ENCODE assay signal across 8 cellular contexts in the genomic region with DNA sequence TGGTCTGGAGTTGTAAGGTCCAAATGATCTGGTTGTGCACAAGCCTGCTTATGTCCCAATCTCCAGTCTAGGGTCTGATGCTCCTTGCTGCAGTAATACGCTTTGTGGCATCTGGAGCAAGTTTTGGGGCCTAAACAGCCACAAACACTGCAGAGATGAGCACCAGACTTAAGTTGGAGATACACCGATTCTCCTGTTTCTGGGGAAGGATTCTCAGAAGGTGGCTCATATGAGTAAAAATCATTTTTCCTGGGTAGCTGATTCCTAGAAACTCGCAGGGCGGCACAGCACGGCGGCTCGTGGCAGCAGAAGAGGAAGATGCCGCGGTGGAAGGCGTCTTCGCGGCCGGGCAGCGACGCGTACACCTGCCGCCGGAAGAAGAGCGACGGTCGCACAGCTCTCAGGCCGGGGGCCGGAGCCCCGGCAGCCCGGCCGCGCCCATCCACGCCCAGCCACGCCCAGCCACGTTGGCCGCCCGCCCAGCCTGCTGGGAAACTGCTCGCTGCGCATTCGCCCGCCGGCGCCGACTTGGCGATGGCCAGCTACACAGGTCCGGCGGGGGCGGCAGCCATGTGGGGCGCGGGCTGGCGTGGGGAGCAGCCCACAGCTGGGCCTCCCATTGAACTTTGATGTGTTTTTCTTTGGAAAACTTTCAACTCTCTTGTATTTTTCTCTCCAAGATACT.
A peak's percentile ranks its signal among the peaks of the same experiment; 100 is the strongest.
DNase-seq lines count a peak whose midpoint lies in the region; ATAC-seq lines count a peak whose summit lies in the region.

No MANE protein-coding gene starts in this region.

- peaks cover 4% of the 10 kb centered on the region for H3K4me1 ChIP-seq in adipocyte (ENCODE audit: control insufficient read depth, insufficient read depth, low read length)

- ATAC-seq in GM19023 (IDR thresholded peaks at IDR 0.05; ENCODE audit: unreplicated experiment) = peak; percentile 98
- ATAC-seq in HG03095 (IDR thresholded peaks at IDR 0.05; ENCODE audit: unreplicated experiment) = peak; percentile 98

- H3K9me3 ChIP-seq in adipocyte (ENCODE audit: control insufficient read depth, low read length) = no peaks in the 10 kb centered on the region

- no peak overlapping the region for H3K9ac ChIP-seq in adipocyte (ENCODE audit: low read length)

- DNase-seq in COLO829 (ENCODE audit: low spot score) = peak; percentile 23
- peak; percentile 68 for DNase-seq in NCI-H526 treated with DMSO at 0.1 percent for 48 hours (lab: John Stamatoyannopoulos, UW)
- DNase-seq in adipocyte (ENCODE audit: low read depth) = peak; percentile 28
- peak; percentile 40 for DNase-seq in inferior parietal cortex (ENCODE audit: extremely low spot score)
- DNase-seq in stimulated activated CD4-positive, alpha-beta T cell treated with anti-CD3 and anti-CD28 coated beads, TNF-alpha, amount 100 ng/mL, for 24 hours (ENCODE audit: low read depth in 3 of 3) = peak in 2 of 3 experiments; percentile 2 to 71
- no peak for DNase-seq in kidney glomerular epithelial cell (lab: John Stamatoyannopoulos, UW)

- H3K27me3 ChIP-seq in adipocyte (replicated peaks; ENCODE audit: control insufficient read depth, insufficient read depth, low read length) = peaks cover 64% of the 10 kb centered on the region

- H3K4me3 ChIP-seq in adipocyte (ENCODE audit: low read length) = peak overlapping the region; percentile 56

- no peaks in the 10 kb centered on the region for H3K36me3 ChIP-seq in adipocyte (ENCODE audit: control insufficient read depth, insufficient read depth, low read length, severe bottlenecking)
